Comparison of ENCODE assay signal across 9 cellular contexts in genomic region chr22:38734203-38735100, GRCh38. TPM values are rescaled to one million over a fixed set of nuclear protein-coding genes. Genes with fewer than 3 reads are reported as not detected.
DNase-seq lines count a peak whose midpoint lies in the region; ATAC-seq and TF ChIP-seq lines count a peak whose summit lies in the region.
"Had no signal": no experiment of that assay in that cellular context is flagged by ENCODE, and none has a peak within 500 bp of the region (broad histone marks: within the 10 kb centered on the region; RNA-seq: fewer than 3 reads in every experiment).

No MANE protein-coding gene starts in this region.

- H3K27me3 Mint-ChIP-seq in CD8-positive, alpha-beta memory T cell = peaks cover 0 to 8% of the 10 kb centered on the region in 2 donors
- no peaks in the 10 kb centered on the region for H3K27me3 Mint-ChIP-seq in activated CD4-positive, alpha-beta memory T cell treated with anti-CD3 and anti-CD28 coated beads for 36 hours
- peaks cover 10% of the 10 kb centered on the region for H3K27me3 Mint-ChIP-seq in glutamatergic neuron (ENCODE audit: unreplicated experiment)

- ATAC-seq in GM21737 (IDR thresholded peaks at IDR 0.05; ENCODE audit: unreplicated experiment) (no peak), HG03196 (IDR thresholded peaks at IDR 0.05; ENCODE audit: unreplicated experiment) (no peak), GM21825 (IDR thresholded peaks at IDR 0.05; ENCODE audit: unreplicated experiment) (no peak)

- peak in 1 of 5 donors; percentile 40 for DNase-seq in CD8-positive, alpha-beta memory T cell
- DNase-seq in activated CD4-positive, alpha-beta memory T cell treated with anti-CD3 and anti-CD28 coated beads for 36 hours = no peak
- no peak for DNase-seq in glutamatergic neuron
- DNase-seq in prostate gland (ENCODE audit: low spot score) = no peak
- DNase-seq in T-helper 9 cell = no peak
- DNase-seq: erythroblast had no signal

- peaks cover 5 to 95% (median 15%) of the 10 kb centered on the region in 3 donors for H3K36me3 Mint-ChIP-seq in CD8-positive, alpha-beta memory T cell
- H3K36me3 Mint-ChIP-seq in activated CD4-positive, alpha-beta memory T cell treated with anti-CD3 and anti-CD28 coated beads for 36 hours = peaks cover 53% of the 10 kb centered on the region
- no peaks in the 10 kb centered on the region for H3K36me3 Mint-ChIP-seq in glutamatergic neuron (ENCODE audit: unreplicated experiment)

- H3K36me3 ChIP-seq in CD8-positive, alpha-beta memory T cell (ENCODE audit: insufficient read depth, low read length) = peaks cover 57% of the 10 kb centered on the region
- H3K36me3 ChIP-seq in prostate gland = peaks cover 32 to 47% of the 10 kb centered on the region in 2 donors

- POLR2A ChIA-PET in CD8-positive, alpha-beta memory T cell (lab: Charles Lee) = interaction anchor here (0.6 to 13.9 kb wide), 9 partner anchors 8 to 180 kb away, joined by 3 to 275 read pairs (median 16); partner anchors contain the start of genes GTPBP1 and SUN2
- POLR2A ChIA-PET in activated CD4-positive, alpha-beta memory T cell treated with anti-CD3 and anti-CD28 coated beads for 36 hours (lab: Charles Lee) = interaction anchor here (0.5 to 3.7 kb wide), 7 partner anchors 8 to 29 kb away, joined by 3 to 17 read pairs (median 5); partner anchors contain the start of gene GTPBP1

- WGBS in prostate gland = 70% methylated on average over 17 of the region's 17 CpGs

- no peak overlapping the region for H3K27ac ChIP-seq in CD8-positive, alpha-beta memory T cell (ENCODE audit: low read depth, low read length)
- H3K27ac ChIP-seq in prostate gland = peak overlapping the region; percentile 66 to 82

- H3K27me3 ChIP-seq in CD8-positive, alpha-beta memory T cell (ENCODE audit: insufficient read depth, low read length, poor library complexity, severe bottlenecking) = no peaks in the 10 kb centered on the region
- H3K27me3 ChIP-seq in prostate gland (replicated peaks; ENCODE audit: insufficient read depth) = no peaks in the 10 kb centered on the region

- no peak for TF ChIP-seq POLR2A in prostate gland (IDR thresholded peaks at IDR 0.05)

- intact Hi-C loops in activated CD4-positive, alpha-beta memory T cell treated with anti-CD3 and anti-CD28 coated beads for 36 hours (cut with micrococcal nuclease) = no loop called here
- intact Hi-C loops in prostate gland (cut with DNase I) = loop anchor here (5.0 kb wide), 1 partner anchor 52 kb away; the partner anchor contains the start of gene TOMM22

- H3K4me1 ChIP-seq in CD8-positive, alpha-beta memory T cell (ENCODE audit: insufficient read depth, low read length) = peaks cover 32% of the 10 kb centered on the region
- H3K4me1 ChIP-seq in prostate gland (replicated peaks) = peaks cover 8% of the 10 kb centered on the region

- H3K4me1 Mint-ChIP-seq in CD8-positive, alpha-beta memory T cell = peaks cover 39 to 82% (median 44%) of the 10 kb centered on the region in 3 donors
- H3K4me1 Mint-ChIP-seq in activated CD4-positive, alpha-beta memory T cell treated with anti-CD3 and anti-CD28 coated beads for 36 hours (ENCODE audit: low read depth) = peaks cover 42% of the 10 kb centered on the region
- H3K4me1 Mint-ChIP-seq in glutamatergic neuron (ENCODE audit: low read depth, unreplicated experiment) = peaks cover 20% of the 10 kb centered on the region

- H3K9me3 ChIP-seq in CD8-positive, alpha-beta memory T cell (ENCODE audit: low read length) = no peaks in the 10 kb centered on the region
- no peaks in the 10 kb centered on the region for H3K9me3 ChIP-seq in prostate gland

- peak overlapping the region; percentile 72 to 91 (median 88) for H3K27ac Mint-ChIP-seq in CD8-positive, alpha-beta memory T cell
- peak overlapping the region; percentile 46 for H3K27ac Mint-ChIP-seq in activated CD4-positive, alpha-beta memory T cell treated with anti-CD3 and anti-CD28 coated beads for 36 hours
- H3K27ac Mint-ChIP-seq in glutamatergic neuron (ENCODE audit: unreplicated experiment) = peak overlapping the region; percentile 48

- H3K4me3 ChIP-seq in CD8-positive, alpha-beta memory T cell (ENCODE audit: low read length) = no peak overlapping the region
- H3K4me3 ChIP-seq in prostate gland = no peak overlapping the region

- H3K4me3 Mint-ChIP-seq in CD8-positive, alpha-beta memory T cell = peak overlapping the region in 3 of 7 donors; percentile 17 to 45 (median 18)
- no peak overlapping the region for H3K4me3 Mint-ChIP-seq in activated CD4-positive, alpha-beta memory T cell treated with anti-CD3 and anti-CD28 coated beads for 36 hours
- no peak overlapping the region for H3K4me3 Mint-ChIP-seq in glutamatergic neuron (ENCODE audit: unreplicated experiment)

- TF ChIP-seq CTCF in glutamatergic neuron (IDR thresholded peaks at IDR 0.05; ENCODE audit: partially characterized antibody, unreplicated experiment) (no peak), prostate gland (IDR thresholded peaks at IDR 0.05) (no peak)

- no peaks in the 10 kb centered on the region for H3K9me3 Mint-ChIP-seq in CD8-positive, alpha-beta memory T cell
- H3K9me3 Mint-ChIP-seq in activated CD4-positive, alpha-beta memory T cell treated with anti-CD3 and anti-CD28 coated beads for 36 hours = no peaks in the 10 kb centered on the region
- peaks cover 14% of the 10 kb centered on the region for H3K9me3 Mint-ChIP-seq in glutamatergic neuron (ENCODE audit: unreplicated experiment)

- CTCF ChIA-PET in CD8-positive, alpha-beta memory T cell (lab: Charles Lee) = interaction anchor here (1.0 to 7.6 kb wide), 11 partner anchors 9 to 137 kb away, joined by 4 to 83 read pairs (median 9); partner anchors contain the start of genes CBX6 and SUN2
- CTCF ChIA-PET in activated CD4-positive, alpha-beta memory T cell treated with anti-CD3 and anti-CD28 coated beads for 36 hours (lab: Charles Lee) = interaction anchor here (0.6 to 4.5 kb wide), 17 partner anchors 9 to 116 kb away, joined by 3 to 33 read pairs (median 7); partner anchors contain the start of genes NPTXR and TOMM22

RNA-seq across cellular contexts. Expression of gene SUN2, which starts 21.3 kb away (rescaled TPM):
- 100 to 1,000 TPM; 168 to 185 TPM for total RNA-seq in CD8-positive, alpha-beta memory T cell
- 753 TPM for polyA plus RNA-seq in CD8-positive, alpha-beta memory T cell
- total RNA-seq in activated CD4-positive, alpha-beta memory T cell treated with anti-CD3 and anti-CD28 coated beads for 36 hours = 100 to 1,000 TPM; 159 to 168 TPM
- total RNA-seq in glutamatergic neuron (ENCODE audit: unreplicated experiment) (174 TPM), prostate gland (100 to 1,000 TPM; 401 to 445 TPM)

RNA-seq across cellular contexts. Expression of gene GTPBP1, which starts 28.7 kb away (rescaled TPM):
- total RNA-seq in CD8-positive, alpha-beta memory T cell = 10 to 100 TPM; 62.7 to 63.7 TPM
- polyA plus RNA-seq in CD8-positive, alpha-beta memory T cell = 28.2 TPM
- total RNA-seq in activated CD4-positive, alpha-beta memory T cell treated with anti-CD3 and anti-CD28 coated beads for 36 hours = 10 to 100 TPM; 95.4 to 98.1 TPM
- total RNA-seq in glutamatergic neuron (ENCODE audit: unreplicated experiment) (55.6 TPM), prostate gland (10 to 100 TPM; 61.9 to 74.5 TPM)

RNA-seq across cellular contexts. Expression of gene JOSD1, which starts 33.7 kb away (rescaled TPM):
- total RNA-seq in CD8-positive, alpha-beta memory T cell = 10 to 100 TPM; 86.0 to 96.4 TPM
- 9.3 TPM for polyA plus RNA-seq in CD8-positive, alpha-beta memory T cell
- 10 to 100 TPM; 71.8 to 78.4 TPM for total RNA-seq in activated CD4-positive, alpha-beta memory T cell treated with anti-CD3 and anti-CD28 coated beads for 36 hours
- total RNA-seq in glutamatergic neuron (ENCODE audit: unreplicated experiment) = 51.0 TPM
- 10 to 100 TPM; 56.7 to 69.2 TPM for total RNA-seq in prostate gland

RNA-seq across cellular contexts. Expression of gene TOMM22, which starts 52.7 kb away (rescaled TPM):
- 100 to 1,000 TPM; 207 to 210 TPM for total RNA-seq in CD8-positive, alpha-beta memory T cell
- 61.4 TPM for polyA plus RNA-seq in CD8-positive, alpha-beta memory T cell
- total RNA-seq in activated CD4-positive, alpha-beta memory T cell treated with anti-CD3 and anti-CD28 coated beads for 36 hours = 100 to 1,000 TPM; 122 to 128 TPM
- total RNA-seq in glutamatergic neuron (ENCODE audit: unreplicated experiment) (61.0 TPM), prostate gland (10 to 100 TPM; 44.5 to 50.8 TPM)

RNA-seq across cellular contexts. Expression of gene DNAL4, which starts 59.5 kb away (rescaled TPM):
- total RNA-seq in CD8-positive, alpha-beta memory T cell = 1 to 10 TPM; 9.1 to 9.6 TPM
- 12.3 TPM for polyA plus RNA-seq in CD8-positive, alpha-beta memory T cell
- total RNA-seq in activated CD4-positive, alpha-beta memory T cell treated with anti-CD3 and anti-CD28 coated beads for 36 hours = 1 to 10 TPM; 7.7 to 8.3 TPM
- 19.4 TPM for total RNA-seq in glutamatergic neuron (ENCODE audit: unreplicated experiment)
- total RNA-seq in prostate gland = 10 to 100 TPM; 36.9 to 41.8 TPM
